18 cellular contexts compared by ENCODE assay signal in the genomic region with DNA sequence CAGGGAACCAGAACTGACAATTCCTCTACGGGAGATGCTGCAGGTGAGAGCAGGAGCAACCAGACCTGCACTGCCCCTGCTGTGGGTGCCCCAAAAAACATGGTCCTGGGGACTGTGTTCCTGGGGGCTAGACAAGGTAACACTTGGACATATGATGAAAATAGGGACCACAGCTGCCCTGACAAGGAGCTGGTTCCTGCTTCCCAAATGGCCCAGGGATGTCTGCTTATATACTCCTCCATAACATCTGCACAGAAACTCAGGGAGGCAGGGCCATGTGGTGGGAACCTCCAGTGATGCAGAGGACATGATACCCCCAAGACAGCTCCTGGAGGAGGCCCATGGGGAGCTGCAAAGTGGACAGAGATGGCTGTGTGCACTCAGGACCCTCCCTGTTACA.
"Had no signal": no experiment of that assay in that cellular context is flagged by ENCODE, and none has a peak within 500 bp of the region (broad histone marks: within the 10 kb centered on the region; RNA-seq: fewer than 3 reads in every experiment).

No MANE protein-coding gene starts in this region.

- DNase-seq: cortex of kidney; effector CD8-positive, alpha-beta T cell; effector memory CD8-positive, alpha-beta T cell; endodermal cell; erythroblast; esophagus squamous epithelium; foreskin fibroblast; foreskin melanocyte; gastrocnemius medialis; glutamatergic neuron; heart right ventricle; hippocampal formation; immature natural killer cell; left cardiac atrium; left ventricle myocardium inferior; mammary epithelial cell; mesendoderm; midbrain had no signal
